10 cellular contexts compared by ENCODE assay signal in genomic region chr4:83221897-83222441, GRCh38.
DNase-seq lines count a peak whose midpoint lies in the region; ATAC-seq lines count a peak whose summit lies in the region.
"Had no signal": no experiment of that assay in that cellular context is flagged by ENCODE, and none has a peak within 500 bp of the region (broad histone marks: within the 10 kb centered on the region; RNA-seq: fewer than 3 reads in every experiment).

No MANE protein-coding gene starts in this region.

- intact Hi-C loops in activated naive CD4-positive, alpha-beta T cell treated with anti-CD3 and anti-CD28 coated beads for 36 hours (cut with micrococcal nuclease): no loop called here
- intact Hi-C loops in left ventricle myocardium superior (cut with micrococcal nuclease): no loop called here

- H3K36me3 ChIP-seq in neuronal stem cell (replicated peaks in 1 of 2; ENCODE audit: control insufficient read depth in 2 of 2, insufficient read depth in 2 of 2, low read length in 2 of 2): no peaks in the 10 kb centered on the region

- no peak overlapping the region for H3K4ac ChIP-seq in neuronal stem cell (ENCODE audit: low read length)

- DNase-seq in memory B cell (ENCODE audit: low spot score in 2 of 2) (no peak), neuronal stem cell (ENCODE audit: low spot score) (no peak), NCI-H1930 (lab: John Stamatoyannopoulos, UW) (no peak), left ventricle myocardium superior (no peak)
- no peak for DNase-seq in activated naive CD4-positive, alpha-beta T cell treated with anti-CD3 and anti-CD28 coated beads for 36 hours
- DNase-seq: activated CD4-positive, alpha-beta memory T cell treated with anti-CD3 and anti-CD28 coated beads, Interleukin-2, amount 10 ng/mL, durations not matched to agents 7 days and 5 days; NCI-H524 had no signal

- H3K27ac Mint-ChIP-seq in memory B cell: peak overlapping the region; percentile 59
- H3K27ac Mint-ChIP-seq in activated naive CD4-positive, alpha-beta T cell treated with anti-CD3 and anti-CD28 coated beads for 36 hours: no peak overlapping the region
- H3K27ac Mint-ChIP-seq: activated CD4-positive, alpha-beta memory T cell treated with anti-CD3 and anti-CD28 coated beads, Interleukin-2, amount 10 ng/mL, durations not matched to agents 7 days and 5 days had no signal

- no peak overlapping the region for H3K9ac ChIP-seq in neuronal stem cell (ENCODE audit: low read depth, low read length, poor library complexity)

- peaks cover 3% of the 10 kb centered on the region for H3K36me3 Mint-ChIP-seq in memory B cell
- no peaks in the 10 kb centered on the region for H3K36me3 Mint-ChIP-seq in activated naive CD4-positive, alpha-beta T cell treated with anti-CD3 and anti-CD28 coated beads for 36 hours (ENCODE audit: low read depth)

- no peak overlapping the region for H3K18ac ChIP-seq in neuronal stem cell (ENCODE audit: low read length)

- no peak overlapping the region for H3K23ac ChIP-seq in neuronal stem cell (ENCODE audit: low read depth, low read length, poor library complexity)

- no peak overlapping the region for H2BK15ac ChIP-seq in neuronal stem cell (ENCODE audit: low read length)

- H3K27ac ChIP-seq in neuronal stem cell (replicated peaks; ENCODE audit: low read length): no peak overlapping the region

- no CpG with 5 or more reads among the region's 6 CpGs for WGBS in neuronal stem cell (ENCODE audit: extremely low coverage in 2 of 2, insufficient read length in 2 of 2, insufficient replicate concordance in 1 of 2), 2 donors

- no peaks in the 10 kb centered on the region for H3K27me3 Mint-ChIP-seq in memory B cell
- no peaks in the 10 kb centered on the region for H3K27me3 Mint-ChIP-seq in activated naive CD4-positive, alpha-beta T cell treated with anti-CD3 and anti-CD28 coated beads for 36 hours (ENCODE audit: low read depth)

- no peak overlapping the region for H2BK12ac ChIP-seq in neuronal stem cell (ENCODE audit: low read length)

- H3K27me3 ChIP-seq in neuronal stem cell (ENCODE audit: control insufficient read depth in 3 of 3, insufficient read depth in 3 of 3, low read depth in 1 of 3, low read length in 3 of 3): no peaks in the 10 kb centered on the region

- no peak overlapping the region for H2BK120ac ChIP-seq in neuronal stem cell (ENCODE audit: low read depth, low read length)

- CTCF ChIA-PET in activated naive CD4-positive, alpha-beta T cell treated with anti-CD3 and anti-CD28 coated beads for 36 hours (lab: Charles Lee): interaction anchor here (1.3 to 1.6 kb wide), 2 partner anchors 11 to 15 kb away, joined by 3 to 4 read pairs; no protein-coding TSS in a partner anchor

- no peak overlapping the region for H2AK5ac ChIP-seq in neuronal stem cell (ENCODE audit: low read depth, low read length)

- H3K9me3 ChIP-seq in neuronal stem cell (replicated peaks in 1 of 2; ENCODE audit: control insufficient read depth in 2 of 2, insufficient read depth in 1 of 2, low read depth in 1 of 2, low read length in 2 of 2): no peaks in the 10 kb centered on the region

- no peak overlapping the region for H3K14ac ChIP-seq in neuronal stem cell (ENCODE audit: low read length)

- no peak overlapping the region for H3K4me3 Mint-ChIP-seq in memory B cell
- no peak overlapping the region for H3K4me3 Mint-ChIP-seq in activated naive CD4-positive, alpha-beta T cell treated with anti-CD3 and anti-CD28 coated beads for 36 hours
- H3K4me3 Mint-ChIP-seq: activated CD4-positive, alpha-beta memory T cell treated with anti-CD3 and anti-CD28 coated beads, Interleukin-2, amount 10 ng/mL, durations not matched to agents 7 days and 5 days had no signal

- H3K9me3 Mint-ChIP-seq in memory B cell: peaks cover 5% of the 10 kb centered on the region
- H3K9me3 Mint-ChIP-seq in activated naive CD4-positive, alpha-beta T cell treated with anti-CD3 and anti-CD28 coated beads for 36 hours: no peaks in the 10 kb centered on the region
- H3K9me3 Mint-ChIP-seq: activated CD4-positive, alpha-beta memory T cell treated with anti-CD3 and anti-CD28 coated beads, Interleukin-2, amount 10 ng/mL, durations not matched to agents 7 days and 5 days had no signal

- ATAC-seq in GM19023 (IDR thresholded peaks at IDR 0.05; ENCODE audit: unreplicated experiment) (peak; percentile 42), GM21737 (IDR thresholded peaks at IDR 0.05; ENCODE audit: unreplicated experiment) (peak; percentile 36), HG03196 (IDR thresholded peaks at IDR 0.05; ENCODE audit: unreplicated experiment) (peak; percentile 41), memory B cell (ENCODE audit: low read depth) (no peak), left ventricle myocardium superior (no peak)

- H3K4me1 ChIP-seq in neuronal stem cell (ENCODE audit: control insufficient read depth in 2 of 2, insufficient read depth in 1 of 2, low read depth in 1 of 2, low read length in 2 of 2): peaks cover 0 to 4% of the 10 kb centered on the region in 2 donors

- no peak overlapping the region for H2BK5ac ChIP-seq in neuronal stem cell (ENCODE audit: low read length)

- no peak overlapping the region for H4K91ac ChIP-seq in neuronal stem cell (ENCODE audit: low read depth, low read length, poor library complexity)

- no peak overlapping the region for H3K4me2 ChIP-seq in neuronal stem cell (ENCODE audit: insufficient read depth, low read length, poor library complexity, severe bottlenecking)

- H2AFZ ChIP-seq in neuronal stem cell (ENCODE audit: low read length): no peak overlapping the region

- H4K8ac ChIP-seq in neuronal stem cell (ENCODE audit: low read depth, low read length): no peak overlapping the region

- H3K79me1 ChIP-seq in neuronal stem cell (ENCODE audit: low read depth, low read length): no peaks in the 10 kb centered on the region

- H3K4me1 Mint-ChIP-seq in memory B cell: peaks cover 47% of the 10 kb centered on the region
- peaks cover 57% of the 10 kb centered on the region for H3K4me1 Mint-ChIP-seq in activated naive CD4-positive, alpha-beta T cell treated with anti-CD3 and anti-CD28 coated beads for 36 hours (ENCODE audit: low read depth)

- no peak overlapping the region for H3K4me3 ChIP-seq in neuronal stem cell (ENCODE audit: low read length in 2 of 2)

Comparison
In these comparisons a context has a peak if more than half of its experiments do, and no peak if none do; other contexts are left out.
1. ATAC-seq: peak in GM19023 (single experiment), GM21737 (single experiment) and HG03196 (single experiment); none in memory B cell (single experiment) and left ventricle myocardium superior (single experiment).